In genomic region chr11:116135897-116136296, GRCh38 we compare ENCODE assay signal across 41 cellular contexts.
"Had no signal": no experiment of that assay in that cellular context is flagged by ENCODE, and none has a peak within 500 bp of the region (broad histone marks: within the 10 kb centered on the region; RNA-seq: fewer than 3 reads in every experiment).

No MANE protein-coding gene starts in this region.

- H3K4me3 ChIP-seq: adrenal gland, ascending aorta, body of pancreas, breast epithelium, cardiac muscle cell had no signal

- FAIRE-seq: astrocyte, bronchial epithelial cell had no signal

- H3K4me3 Mint-ChIP-seq: activated naive CD4-positive, alpha-beta T cell treated with anti-CD3 and anti-CD28 coated beads for 36 hours; activated naive CD4-positive, alpha-beta T cell treated with anti-CD3 and anti-CD28 coated beads, Interleukin-2, amount 10 ng/mL, durations not matched to agents 7 days and 5 days; activated naive CD4-positive, alpha-beta T cell treated with anti-CD3 and anti-CD28 coated beads, Interleukin-2, amount 50 U/mL, for 24 hours; activated naive CD8-positive, alpha-beta T cell; activated naive CD8-positive, alpha-beta T cell treated with anti-CD3 and anti-CD28 coated beads for 36 hours; activated naive CD8-positive, alpha-beta T cell treated with anti-CD3 and anti-CD28 coated beads, Interleukin-2, amount 10 ng/mL, durations not matched to agents 7 days and 5 days; activated naive CD8-positive, alpha-beta T cell treated with anti-CD3 and anti-CD28 coated beads, Interleukin-2, amount 50 U/mL, for 24 hours; activated T-cell treated with anti-CD3 and anti-CD28 coated beads, Interleukin-2, amount 50 U/mL, for 24 hours; activated T-cell treated with anti-CD3 and anti-CD28 coated beads, Interleukin-2, amount 50 U/mL, for 4 hours; activated T-cell treated with anti-CD3 and anti-CD28 coated beads, Interleukin-2, amount 50 U/mL, for 72 hours; activated T-helper 1 cell treated with anti-CD3 and anti-CD28 coated beads, Interleukin-12 subunit alpha, Interleukin-12 subunit beta, Interleukin-2, Interleukin-4 antibody, amounts not matched to agents 30 ng/mL and 10 ng/mL and 1 ng/mL, durations not matched to agents 14 hours and 24 hours and 36 hours; activated T-helper 17 cell treated with anti-CD3 and anti-CD28 coated beads, Interleukin-2, amount 50 U/mL, for 72 hours; brain; central memory CD8-positive, alpha-beta T cell had no signal

- H3K4me1 ChIP-seq: adrenal gland, ascending aorta, body of pancreas, breast epithelium had no signal

- H3K9me3 Mint-ChIP-seq: activated naive CD4-positive, alpha-beta T cell treated with anti-CD3 and anti-CD28 coated beads for 36 hours; activated naive CD4-positive, alpha-beta T cell treated with anti-CD3 and anti-CD28 coated beads, Interleukin-2, amount 10 ng/mL, durations not matched to agents 7 days and 5 days; activated naive CD4-positive, alpha-beta T cell treated with anti-CD3 and anti-CD28 coated beads, Interleukin-2, amount 50 U/mL, for 24 hours; activated naive CD4-positive, alpha-beta T cell treated with anti-CD3 and anti-CD28 coated beads, Interleukin-2, amount 50 U/mL, for 72 hours; activated naive CD8-positive, alpha-beta T cell treated with anti-CD3 and anti-CD28 coated beads for 36 hours; activated naive CD8-positive, alpha-beta T cell treated with anti-CD3 and anti-CD28 coated beads, Interleukin-2, amount 10 ng/mL, durations not matched to agents 7 days and 5 days; activated naive CD8-positive, alpha-beta T cell treated with anti-CD3 and anti-CD28 coated beads, Interleukin-2, amount 50 U/mL, for 24 hours; activated T-cell treated with anti-CD3 and anti-CD28 coated beads, Interleukin-2, amount 50 U/mL, for 24 hours; activated T-cell treated with anti-CD3 and anti-CD28 coated beads, Interleukin-2, amount 50 U/mL, for 4 hours; activated T-cell treated with anti-CD3 and anti-CD28 coated beads, Interleukin-2, amount 50 U/mL, for 72 hours; activated T-helper 1 cell treated with anti-CD3 and anti-CD28 coated beads, Interleukin-12 subunit alpha, Interleukin-12 subunit beta, Interleukin-2, Interleukin-4 antibody, amounts not matched to agents 30 ng/mL and 10 ng/mL and 1 ng/mL, durations not matched to agents 14 hours and 24 hours and 36 hours; activated T-helper 17 cell treated with anti-CD3 and anti-CD28 coated beads, Interleukin-2, amount 50 U/mL, for 72 hours; activated T-helper 2 cell treated with anti-CD3 and anti-CD28 coated beads, Interferon-gamma antibody, Interleukin-2, Interleukin-4, amounts not matched to agents 10 μg/mL and 5 μg/mL and 100 μg/mL, durations not matched to agents 14 hours and 24 hours and 36 hours; brain; central memory CD8-positive, alpha-beta T cell had no signal

- H3K27ac ChIP-seq: adrenal gland, ascending aorta, body of pancreas, brain microvascular endothelial cell, breast epithelium, cardiac muscle cell had no signal

- H3K27me3 Mint-ChIP-seq: activated naive CD8-positive, alpha-beta T cell treated with anti-CD3 and anti-CD28 coated beads, Interleukin-2, amount 10 ng/mL, durations not matched to agents 7 days and 5 days had no signal

- ATAC-seq: activated naive CD4-positive, alpha-beta T cell treated with anti-CD3 and anti-CD28 coated beads, Interleukin-2, amount 50 U/mL, for 72 hours; activated naive CD8-positive, alpha-beta T cell treated with anti-CD3 and anti-CD28 coated beads, Interleukin-2, amount 50 U/mL, for 24 hours; activated T-cell treated with anti-CD3 and anti-CD28 coated beads, Interleukin-2, amount 50 U/mL, for 4 hours; activated T-cell treated with anti-CD3 and anti-CD28 coated beads, Interleukin-2, amount 50 U/mL, for 72 hours; activated T-helper 17 cell treated with anti-CD3 and anti-CD28 coated beads, Interleukin-2, amount 50 U/mL, for 72 hours; body of pancreas had no signal

- H3K36me3 Mint-ChIP-seq: activated naive CD4-positive, alpha-beta T cell treated with anti-CD3 and anti-CD28 coated beads, Interleukin-2, amount 10 ng/mL, durations not matched to agents 7 days and 5 days; activated naive CD4-positive, alpha-beta T cell treated with anti-CD3 and anti-CD28 coated beads, Interleukin-2, amount 50 U/mL, for 24 hours; activated naive CD4-positive, alpha-beta T cell treated with anti-CD3 and anti-CD28 coated beads, Interleukin-2, amount 50 U/mL, for 72 hours; activated naive CD8-positive, alpha-beta T cell; activated naive CD8-positive, alpha-beta T cell treated with anti-CD3 and anti-CD28 coated beads for 36 hours; activated naive CD8-positive, alpha-beta T cell treated with anti-CD3 and anti-CD28 coated beads, Interleukin-2, amount 10 ng/mL, durations not matched to agents 7 days and 5 days; brain had no signal

- H3K27ac Mint-ChIP-seq: activated naive CD4-positive, alpha-beta T cell treated with anti-CD3 and anti-CD28 coated beads for 36 hours; activated naive CD4-positive, alpha-beta T cell treated with anti-CD3 and anti-CD28 coated beads, Interleukin-2, amount 10 ng/mL, durations not matched to agents 7 days and 5 days; activated naive CD4-positive, alpha-beta T cell treated with anti-CD3 and anti-CD28 coated beads, Interleukin-2, amount 50 U/mL, for 24 hours; activated naive CD4-positive, alpha-beta T cell treated with anti-CD3 and anti-CD28 coated beads, Interleukin-2, amount 50 U/mL, for 72 hours; activated naive CD8-positive, alpha-beta T cell; activated naive CD8-positive, alpha-beta T cell treated with anti-CD3 and anti-CD28 coated beads for 36 hours; activated naive CD8-positive, alpha-beta T cell treated with anti-CD3 and anti-CD28 coated beads, Interleukin-2, amount 10 ng/mL, durations not matched to agents 7 days and 5 days; activated naive CD8-positive, alpha-beta T cell treated with anti-CD3 and anti-CD28 coated beads, Interleukin-2, amount 50 U/mL, for 24 hours; activated T-cell treated with anti-CD3 and anti-CD28 coated beads, Interleukin-2, amount 50 U/mL, for 24 hours; activated T-cell treated with anti-CD3 and anti-CD28 coated beads, Interleukin-2, amount 50 U/mL, for 72 hours; activated T-helper 1 cell treated with anti-CD3 and anti-CD28 coated beads, Interleukin-12 subunit alpha, Interleukin-12 subunit beta, Interleukin-2, Interleukin-4 antibody, amounts not matched to agents 30 ng/mL and 10 ng/mL and 1 ng/mL, durations not matched to agents 14 hours and 24 hours and 36 hours; activated T-helper 17 cell treated with anti-CD3 and anti-CD28 coated beads, Interleukin-2, amount 50 U/mL, for 72 hours; activated T-helper 2 cell treated with anti-CD3 and anti-CD28 coated beads, Interferon-gamma antibody, Interleukin-2, Interleukin-4, amounts not matched to agents 10 μg/mL and 5 μg/mL and 100 μg/mL, durations not matched to agents 14 hours and 24 hours and 36 hours had no signal

- H3K27me3 ChIP-seq: ascending aorta, body of pancreas, brain microvascular endothelial cell, breast epithelium, cardiac muscle cell had no signal

- H3K4me1 Mint-ChIP-seq: activated naive CD4-positive, alpha-beta T cell treated with anti-CD3 and anti-CD28 coated beads, Interleukin-2, amount 10 ng/mL, durations not matched to agents 7 days and 5 days; activated naive CD4-positive, alpha-beta T cell treated with anti-CD3 and anti-CD28 coated beads, Interleukin-2, amount 50 U/mL, for 24 hours; activated naive CD8-positive, alpha-beta T cell treated with anti-CD3 and anti-CD28 coated beads for 36 hours; activated naive CD8-positive, alpha-beta T cell treated with anti-CD3 and anti-CD28 coated beads, Interleukin-2, amount 10 ng/mL, durations not matched to agents 7 days and 5 days; activated naive CD8-positive, alpha-beta T cell treated with anti-CD3 and anti-CD28 coated beads, Interleukin-2, amount 50 U/mL, for 24 hours; activated T-helper 17 cell treated with anti-CD3 and anti-CD28 coated beads, Interleukin-2, amount 50 U/mL, for 72 hours; central memory CD8-positive, alpha-beta T cell had no signal

- H3K36me3 ChIP-seq: adrenal gland, ascending aorta, brain microvascular endothelial cell, breast epithelium, cardiac muscle cell had no signal

- H3K9me3 ChIP-seq: adrenal gland, ascending aorta, body of pancreas, breast epithelium had no signal

- DNase-seq: activated effector memory CD4-positive, alpha-beta T cell treated with anti-CD3 and anti-CD28 coated beads, Interleukin-2, amount 50 U/mL, for 16 hours; activated effector memory CD4-positive, alpha-beta T cell treated with Interleukin-2 at 50 U/mL for 16 hours; activated gamma-delta T cell; activated gamma-delta T cell treated with Interleukin-2 at 50 U/mL for 16 hours; activated naive CD4-positive, alpha-beta T cell; activated naive CD4-positive, alpha-beta T cell treated with anti-CD3 and anti-CD28 coated beads for 36 hours; activated naive CD4-positive, alpha-beta T cell treated with anti-CD3 and anti-CD28 coated beads, Interleukin-2, amount 10 ng/mL, durations not matched to agents 7 days and 5 days; activated naive CD4-positive, alpha-beta T cell treated with anti-CD3 and anti-CD28 coated beads, Interleukin-2, amount 50 U/mL, for 16 hours; activated naive CD4-positive, alpha-beta T cell treated with Interleukin-2 at 50 U/mL for 16 hours; activated naive CD8-positive, alpha-beta T cell treated with anti-CD3 and anti-CD28 coated beads for 36 hours; activated naive CD8-positive, alpha-beta T cell treated with anti-CD3 and anti-CD28 coated beads, Interleukin-2, amount 10 ng/mL, durations not matched to agents 7 days and 5 days; activated naive CD8-positive, alpha-beta T cell treated with anti-CD3 and anti-CD28 coated beads, Interleukin-2, amount 50 U/mL, for 24 hours; activated T-cell treated with anti-CD3 and anti-CD28 coated beads for 4 hours; activated T-cell treated with anti-CD3 and anti-CD28 coated beads, Interleukin-2, amount 50 U/mL, for 1 hour; activated T-cell treated with anti-CD3 and anti-CD28 coated beads, Interleukin-2, amount 50 U/mL, for 24 hours; activated T-cell treated with anti-CD3 and anti-CD28 coated beads, Interleukin-2, amount 50 U/mL, for 4 hours; activated T-cell treated with anti-CD3 and anti-CD28 coated beads, Interleukin-2, amount 50 U/mL, for 48 hours; activated T-cell treated with anti-CD3 and anti-CD28 coated beads, Interleukin-2, amount 50 U/mL, for 72 hours; adrenal gland; amniotic stem cell; amygdala; anterior cingulate cortex; aorta; body of pancreas; brain microvascular endothelial cell; caudate nucleus; central memory CD4-positive, alpha-beta T cell; cerebellar nuclear complex had no signal
